In the genomic region with DNA sequence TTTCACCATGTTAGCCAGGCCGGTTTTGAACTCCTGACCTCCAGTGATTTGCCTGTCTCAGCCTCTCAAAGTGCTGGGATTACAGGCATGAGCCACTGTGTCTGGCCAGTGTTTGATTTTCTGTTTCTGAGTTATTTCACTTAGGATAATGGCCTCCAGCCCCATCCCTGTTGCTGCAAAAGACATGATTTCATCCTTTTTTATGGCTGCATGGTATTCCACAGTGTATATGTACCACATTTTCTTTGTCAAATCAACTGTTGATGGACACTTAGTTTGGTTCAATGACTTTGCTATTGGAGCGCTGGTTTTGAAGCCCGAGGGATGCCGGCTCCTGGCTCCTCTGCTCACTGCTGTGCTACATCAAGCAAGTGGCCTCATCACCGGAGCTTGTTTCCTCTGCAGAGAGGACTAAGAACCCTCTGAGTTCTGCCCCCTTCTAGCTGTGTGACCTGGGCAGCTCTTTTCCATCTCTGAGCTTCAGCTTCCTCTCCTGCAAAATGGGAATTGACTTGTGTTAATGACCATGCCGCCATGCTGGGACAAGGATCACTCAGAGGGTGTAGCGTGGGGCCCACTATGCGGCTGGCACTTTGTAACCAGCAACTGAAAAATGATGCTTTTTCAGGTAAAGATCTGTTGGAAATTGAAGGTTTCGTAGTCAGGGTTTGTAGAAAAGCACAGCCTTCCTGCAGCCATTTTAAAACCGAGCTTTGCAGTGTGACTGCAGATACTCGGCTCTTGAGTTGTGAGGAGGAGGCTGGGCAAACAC, we compare ENCODE assay signal across 16 cellular contexts. TPM values are rescaled to one million over a fixed set of nuclear protein-coding genes. Genes with fewer than 3 reads are reported as not detected.
A peak's percentile ranks its signal among the peaks of the same experiment; 100 is the strongest.
DNase-seq lines count a peak whose midpoint lies in the region; FAIRE-seq and TF ChIP-seq lines count a peak whose summit lies in the region.
"Had no signal": no experiment of that assay in that cellular context is flagged by ENCODE, and none has a peak within 500 bp of the region (broad histone marks: within the 10 kb centered on the region; RNA-seq: fewer than 3 reads in every experiment).

No MANE protein-coding gene starts in this region.

- TF ChIP-seq CTCF in RWPE1 (conservative IDR thresholded peaks at IDR 0.05; ENCODE audit: low read depth): no peak
- TF ChIP-seq CTCF in keratinocyte (optimal IDR thresholded peaks at IDR 0.05 in 1 of 3, IDR thresholded peaks at IDR 0.05 in 1 of 3, conservative IDR thresholded peaks at IDR 0.05 in 1 of 3; ENCODE audit: extremely low read depth in 1 of 3, insufficient read depth in 2 of 3, low read length in 3 of 3): no peak

- DNase-seq in DMS79 treated with DMSO at 0.1 percent for 48 hours (lab: John Stamatoyannopoulos, UW) (peak; percentile 44), DMS79 (lab: John Stamatoyannopoulos, UW) (no peak), RWPE1 (ENCODE audit: low spot score) (no peak), keratinocyte (ENCODE audit: low read depth, low spot score) (no peak), SKM-1 treated with dmso at 0.1 percent for 144 hours (lab: John Stamatoyannopoulos, UW; ENCODE audit: unreplicated experiment) (no peak), HPDE6-E6E7 (ENCODE audit: extremely low spot score) (no peak)
- no peak for DNase-seq in activated CD4-positive, alpha-beta T cell treated with anti-CD3 and anti-CD28 coated beads, Interleukin-2, amount 50 U/mL, for 48 hours
- DNase-seq: 8988T, DMS53, IMR-90, MV-4-11, NCI-H524 treated with DMSO at 0.1 percent for 48 hours had no signal

- H3K27me3 ChIP-seq in keratinocyte (ENCODE audit: control insufficient read depth, extremely low read depth, insufficient read depth, low read length) (peaks cover 8% of the 10 kb centered on the region), stomach smooth muscle (ENCODE audit: control insufficient read depth in 1 of 2, insufficient read depth in 2 of 2, low read length in 2 of 2) (no peaks in the 10 kb centered on the region)

- no peaks in the 10 kb centered on the region for H4K20me1 ChIP-seq in keratinocyte (ENCODE audit: control insufficient read depth, extremely low read depth, insufficient read depth, low read length)

- no peaks in the 10 kb centered on the region for H3K9me1 ChIP-seq in keratinocyte (ENCODE audit: control insufficient read depth, extremely low read depth, insufficient read depth, low read length)

- H3K79me2 ChIP-seq in keratinocyte (ENCODE audit: control insufficient read depth, insufficient read depth, low read length): no peaks in the 10 kb centered on the region

- POLR2A ChIA-PET in RWPE1 (lab: Yijun Ruan, JAX; ENCODE audit: low non-redundant PET): interaction anchor here (0.5 kb wide), 1 partner anchor 44 kb away, joined by 3 read pairs; no protein-coding TSS in a partner anchor

- H3K4me3 ChIP-seq in keratinocyte (ENCODE audit: control insufficient read depth in 2 of 3, extremely low read depth in 1 of 3, insufficient read depth in 2 of 3, low read depth in 1 of 3, low read length in 3 of 3) (no peak overlapping the region), stomach smooth muscle (ENCODE audit: low read length in 2 of 2) (peak overlapping the region; percentile 5 to 59)
- H3K4me3 ChIP-seq: GM12878 had no signal

- H3K9ac ChIP-seq in keratinocyte (ENCODE audit: control insufficient read depth, extremely low read depth, insufficient read depth, low read length): no peak overlapping the region
- no peak overlapping the region for H3K9ac ChIP-seq in stomach smooth muscle (ENCODE audit: low read length in 2 of 2)

- H3K4me1 ChIP-seq in keratinocyte (ENCODE audit: control insufficient read depth, extremely low read depth, insufficient read depth, low read length) (peaks cover 18% of the 10 kb centered on the region), stomach smooth muscle (ENCODE audit: control insufficient read depth, insufficient read depth, low read length) (peaks cover 18% of the 10 kb centered on the region)

- dilution Hi-C loops in keratinocyte (cut with MboI; ENCODE audit: extremely low pct_ligation_motif_present, low sequenced_read_pairs): no loop called here

- CTCF ChIA-PET in RWPE1 (lab: Yijun Ruan, JAX): interaction anchor here (1.1 to 1.7 kb wide), 2 partner anchors 21 to 61 kb away, joined by 3 to 8 read pairs; no protein-coding TSS in a partner anchor

- H2AFZ ChIP-seq in keratinocyte (ENCODE audit: control insufficient read depth, low read length): no peak overlapping the region

- H3K9me3 ChIP-seq in keratinocyte (ENCODE audit: control insufficient read depth, low read depth, low read length): no peaks in the 10 kb centered on the region
- H3K9me3 ChIP-seq in stomach smooth muscle (ENCODE audit: control insufficient read depth in 2 of 2, low read length in 2 of 2): no peaks in the 10 kb centered on the region
- H3K9me3 ChIP-seq: Caco-2 had no signal

- FAIRE-seq in keratinocyte (lab: Jason Lieb, UNC): no peak
- FAIRE-seq: GM12878 had no signal

- H3K36me3 ChIP-seq in keratinocyte (ENCODE audit: control insufficient read depth in 2 of 2, extremely low read depth in 1 of 2, insufficient read depth in 2 of 2, low read length in 2 of 2) (no peaks in the 10 kb centered on the region), stomach smooth muscle (ENCODE audit: control insufficient read depth in 2 of 2, insufficient read depth in 2 of 2, low read length in 2 of 2) (no peaks in the 10 kb centered on the region)

- H3K27ac ChIP-seq in RWPE1 (peak overlapping the region; percentile 77), keratinocyte (ENCODE audit: control insufficient read depth, insufficient read depth, low read length) (no peak overlapping the region), stomach smooth muscle (ENCODE audit: low read length) (peak overlapping the region; percentile 18)

- peak overlapping the region; percentile 74 for H3K4me2 ChIP-seq in keratinocyte (ENCODE audit: control insufficient read depth, extremely low read depth, insufficient read depth, low read depth, low read length)

RNA-seq across cellular contexts. Expression of gene NEURL1B, which starts 4.6 kb away (rescaled TPM):
- polyA plus RNA-seq in keratinocyte: 0.06 to 0.43 TPM (median 0.36 TPM) in 3 replicates
- polyA plus RNA-seq in keratinocyte (2011; ENCODE audit: low read depth): 0.07 TPM
- 0.13 and 0.14 TPM in 2 replicates for polyA plus RNA-seq in keratinocyte (2011; cell fraction: cytosol; rRNA removed)
- polyA plus RNA-seq in keratinocyte (2011; cell fraction: nucleus; rRNA removed): 0.24 and 0.25 TPM in 2 replicates
- 0.14 and 0.38 TPM in 2 replicates for polyA plus RNA-seq in keratinocyte (2012; ENCODE audit: low replicate concordance)
- polyA minus RNA-seq in keratinocyte: 0.07 to 0.77 TPM (median 0.56 TPM) in 3 replicates
- polyA minus RNA-seq in keratinocyte (2011; cell fraction: cytosol; rRNA and poly(A)+ RNA removed): 0.58 TPM
- polyA minus RNA-seq in keratinocyte (2011; cell fraction: nucleus; rRNA and poly(A)+ RNA removed): 0.11 TPM in 1 of 2 replicates, not detected in the other
- polyA plus RNA-seq: CD14-positive monocyte had no signal

Comparison
In these comparisons a context has a peak if more than half of its experiments do, and no peak if none do; other contexts are left out.
1. H3K4me3 ChIP-seq: peak in stomach smooth muscle (2 of 2); none in keratinocyte (0 of 3).